In genomic region chr11:57514538-57515331, GRCh38 we compare ENCODE assay signal across 8 cellular contexts.
DNase-seq lines count a peak whose midpoint lies in the region; ATAC-seq and TF ChIP-seq lines count a peak whose summit lies in the region.

No MANE protein-coding gene starts in this region.

- H3K79me2 ChIP-seq in SU-DHL-6 (ENCODE audit: insufficient read depth, low read length): peaks cover 14% of the 10 kb centered on the region; the same call in 1 of the 2 replicates

- H3F3A ChIP-seq in SU-DHL-6 (ENCODE audit: insufficient read depth): peaks cover 5% of the 10 kb centered on the region

- H3K27ac ChIP-seq in BLaER1 treated with 17β-estradiol and CSF1 and Interleukin-3, amounts not matched to agents 10 nM and 100 nM: peak overlapping the region in 10 of 11 experiments; percentile 54 to 88 (median 78); a peak in 20 of 22 replicates
- H3K27ac ChIP-seq in SU-DHL-6 (ENCODE audit: low read depth, low read length): peak overlapping the region; percentile 64

- peak overlapping the region; percentile 93 to 100 (median 97) for H3K4me2 ChIP-seq in BLaER1 treated with 17β-estradiol and CSF1 and Interleukin-3, amounts not matched to agents 10 nM and 100 nM
- H3K4me2 ChIP-seq in SU-DHL-6 (ENCODE audit: low read depth, low read length, poor library complexity, severe bottlenecking): peak overlapping the region; percentile 90

- peaks cover 0 to 29% (median 12%) of the 10 kb centered on the region in 11 experiments; a peak in 10 of 22 replicates for H3K36me3 ChIP-seq in BLaER1 treated with 17β-estradiol and CSF1 and Interleukin-3, amounts not matched to agents 10 nM and 100 nM
- no peaks in the 10 kb centered on the region for H3K36me3 ChIP-seq in SU-DHL-6 (ENCODE audit: low read length)

- DNase-seq in astrocyte of the hippocampus (ENCODE audit: low read depth, low spot score): peak; percentile 40
- DNase-seq in iPS-NIHi11 (ENCODE audit: low spot score): peak; percentile 73
- peak in 2 of 3 donors; percentile 24 to 49 for DNase-seq in stimulated activated CD4-positive, alpha-beta T cell treated with anti-CD3 and anti-CD28 coated beads, Interleukin-12 subunit alpha, Interleukin-12 subunit beta, amount 100 ng/mL, for 48 hours (ENCODE audit: low read depth in 2 of 3, low spot score in 1 of 3)
- DNase-seq in GOT3 (lab: John Stamatoyannopoulos, UW): no peak

- peak overlapping the region; percentile 79 to 97 (median 88) for H3K4me3 ChIP-seq in BLaER1 treated with 17β-estradiol and CSF1 and Interleukin-3, amounts not matched to agents 10 nM and 100 nM
- peak overlapping the region; percentile 83 for H3K4me3 ChIP-seq in SU-DHL-6 (ENCODE audit: insufficient read depth, low read length, poor library complexity, severe bottlenecking)

- H2AFZ ChIP-seq in SU-DHL-6 (ENCODE audit: low read depth, low read length, severe bottlenecking): peak overlapping the region; percentile 82

- peak; percentile 42 for ATAC-seq in GM19351 (IDR thresholded peaks at IDR 0.05; ENCODE audit: unreplicated experiment)
- peak; percentile 47 for ATAC-seq in HG03571 (IDR thresholded peaks at IDR 0.05; ENCODE audit: unreplicated experiment)

- H3K9ac ChIP-seq in BLaER1 treated with 17β-estradiol and CSF1 and Interleukin-3, amounts not matched to agents 10 nM and 100 nM: peak overlapping the region; percentile 75 to 90 (median 85)
- H3K9ac ChIP-seq in SU-DHL-6 (ENCODE audit: low read length): peak overlapping the region; percentile 79

- no peaks in the 10 kb centered on the region for H3K9me2 ChIP-seq in SU-DHL-6 (replicated peaks; ENCODE audit: insufficient read depth, low read length)

- no peaks in the 10 kb centered on the region for H3K9me3 ChIP-seq in BLaER1 treated with 17β-estradiol and CSF1 and Interleukin-3, amounts not matched to agents 10 nM and 100 nM (replicated peaks in 1 of 11)
- H3K9me3 ChIP-seq in SU-DHL-6 (ENCODE audit: insufficient read depth, low read length): no peaks in the 10 kb centered on the region

- no peaks in the 10 kb centered on the region for H3K27me3 ChIP-seq in BLaER1 treated with 17β-estradiol and CSF1 and Interleukin-3, amounts not matched to agents 10 nM and 100 nM
- H3K27me3 ChIP-seq in SU-DHL-6 (ENCODE audit: low read length): no peaks in the 10 kb centered on the region

- H4K20me1 ChIP-seq in BLaER1 treated with 17β-estradiol and CSF1 and Interleukin-3, amounts not matched to agents 10 nM and 100 nM: peaks cover 0 to 27% (median 10%) of the 10 kb centered on the region in 11 experiments; a peak in 13 of 22 replicates
- no peaks in the 10 kb centered on the region for H4K20me1 ChIP-seq in SU-DHL-6 (ENCODE audit: low read depth, low read length)

- H3K4me1 ChIP-seq in BLaER1 treated with 17β-estradiol and CSF1 and Interleukin-3, amounts not matched to agents 10 nM and 100 nM: peaks cover 18 to 45% (median 35%) of the 10 kb centered on the region in 10 experiments

- TF ChIP-seq CTCF in SU-DHL-6 (IDR thresholded peaks at IDR 0.05; ENCODE audit: insufficient read depth, low read length, poor library complexity, severe bottlenecking): no peak
